Comparison of ENCODE assay signal across 9 cellular contexts in genomic region chr11:20671856-20672546, GRCh38. TPM values are rescaled to one million over a fixed set of nuclear protein-coding genes. Genes with fewer than 3 reads are reported as not detected.
DNase-seq lines count a peak whose midpoint lies in the region; ATAC-seq lines count a peak whose summit lies in the region.
"Had no signal": no experiment of that assay in that cellular context is flagged by ENCODE, and none has a peak within 500 bp of the region (broad histone marks: within the 10 kb centered on the region; RNA-seq: fewer than 3 reads in every experiment).

No MANE protein-coding gene starts in this region.

- H3K36me3 ChIP-seq in naive thymus-derived CD4-positive, alpha-beta T cell (ENCODE audit: control insufficient read depth in 2 of 3, insufficient read depth in 3 of 3, low read length in 3 of 3), result no peaks in the 10 kb centered on the region
- H3K36me3 ChIP-seq: MG63 had no signal

- DNase-seq in DMS 273 (lab: John Stamatoyannopoulos, UW; ENCODE audit: unreplicated experiment) (peak; percentile 73), NCI-H82 treated with DMSO at 0.1 percent for 48 hours (lab: John Stamatoyannopoulos, UW; ENCODE audit: unreplicated experiment) (peak; percentile 18), iPS-NIHi7 (ENCODE audit: extremely low spot score) (peak; percentile 29), AML-193 (lab: John Stamatoyannopoulos, UW) (no peak)
- no peak for DNase-seq in naive thymus-derived CD4-positive, alpha-beta T cell
- DNase-seq in stimulated activated effector memory CD8-positive, alpha-beta T cell treated with anti-CD3 and anti-CD28 coated beads, Interleukin-12 subunit alpha, Interleukin-12 subunit beta, amount 100 ng/mL, for 72 hours (ENCODE audit: low spot score in 2 of 2), result no peak
- DNase-seq: MG63 had no signal

- peaks cover 0 to 19% (median 10%) of the 10 kb centered on the region in 7 donors for H3K4me1 Mint-ChIP-seq in naive thymus-derived CD4-positive, alpha-beta T cell
- H3K4me1 Mint-ChIP-seq in stimulated activated effector memory CD8-positive, alpha-beta T cell treated with anti-CD3 and anti-CD28 coated beads, Interleukin-12 subunit alpha, Interleukin-12 subunit beta, amount 100 ng/mL, for 72 hours, result peaks cover 12% of the 10 kb centered on the region

- H3K4me3 ChIP-seq in naive thymus-derived CD4-positive, alpha-beta T cell (ENCODE audit: low read length), result no peak overlapping the region
- H3K4me3 ChIP-seq: MG63 had no signal

- no peak overlapping the region for H3K27ac ChIP-seq in naive thymus-derived CD4-positive, alpha-beta T cell (ENCODE audit: low read depth, low read length)

- peak; percentile 43 for ATAC-seq in HG02870 (IDR thresholded peaks at IDR 0.05; ENCODE audit: unreplicated experiment)
- no peak for ATAC-seq in HG02571 (IDR thresholded peaks at IDR 0.05; ENCODE audit: unreplicated experiment)
- no peak for ATAC-seq in naive thymus-derived CD4-positive, alpha-beta T cell
- ATAC-seq in stimulated activated effector memory CD8-positive, alpha-beta T cell treated with anti-CD3 and anti-CD28 coated beads, Interleukin-12 subunit alpha, Interleukin-12 subunit beta, amount 100 ng/mL, for 72 hours, result no peak

- CTCF ChIA-PET in naive thymus-derived CD4-positive, alpha-beta T cell (lab: Charles Lee), result no interaction called here

- no peaks in the 10 kb centered on the region for H3K9me3 ChIP-seq in naive thymus-derived CD4-positive, alpha-beta T cell (ENCODE audit: control insufficient read depth in 2 of 3, low read length in 3 of 3)
- H3K9me3 ChIP-seq: MG63 had no signal

- no peaks in the 10 kb centered on the region for H3K36me3 Mint-ChIP-seq in naive thymus-derived CD4-positive, alpha-beta T cell
- H3K36me3 Mint-ChIP-seq in stimulated activated effector memory CD8-positive, alpha-beta T cell treated with anti-CD3 and anti-CD28 coated beads, Interleukin-12 subunit alpha, Interleukin-12 subunit beta, amount 100 ng/mL, for 72 hours, result no peaks in the 10 kb centered on the region

- peaks cover 0 to 9% (median 0%) of the 10 kb centered on the region in 11 donors for H3K9me3 Mint-ChIP-seq in naive thymus-derived CD4-positive, alpha-beta T cell
- no peaks in the 10 kb centered on the region for H3K9me3 Mint-ChIP-seq in stimulated activated effector memory CD8-positive, alpha-beta T cell treated with anti-CD3 and anti-CD28 coated beads, Interleukin-12 subunit alpha, Interleukin-12 subunit beta, amount 100 ng/mL, for 72 hours

- H3K27me3 Mint-ChIP-seq in naive thymus-derived CD4-positive, alpha-beta T cell, result peaks cover 55 to 88% (median 75%) of the 10 kb centered on the region in 5 donors

- POLR2A ChIA-PET in naive thymus-derived CD4-positive, alpha-beta T cell (lab: Charles Lee), result no interaction called here

- intact Hi-C loops in naive thymus-derived CD4-positive, alpha-beta T cell (cut with micrococcal nuclease), result loop anchor here in 1 of 2 donors (2.0 kb wide), 1 partner anchor 23 kb away; no protein-coding TSS in a partner anchor

- peaks cover 0 to 9% of the 10 kb centered on the region in 2 donors for H3K27me3 ChIP-seq in naive thymus-derived CD4-positive, alpha-beta T cell (ENCODE audit: control insufficient read depth in 2 of 2, insufficient read depth in 2 of 2, low read length in 2 of 2)

- no peak overlapping the region for H3K27ac Mint-ChIP-seq in naive thymus-derived CD4-positive, alpha-beta T cell
- H3K27ac Mint-ChIP-seq in stimulated activated effector memory CD8-positive, alpha-beta T cell treated with anti-CD3 and anti-CD28 coated beads, Interleukin-12 subunit alpha, Interleukin-12 subunit beta, amount 100 ng/mL, for 72 hours, result no peak overlapping the region

- H3K4me3 Mint-ChIP-seq in naive thymus-derived CD4-positive, alpha-beta T cell, result no peak overlapping the region
- H3K4me3 Mint-ChIP-seq in stimulated activated effector memory CD8-positive, alpha-beta T cell treated with anti-CD3 and anti-CD28 coated beads, Interleukin-12 subunit alpha, Interleukin-12 subunit beta, amount 100 ng/mL, for 72 hours, result no peak overlapping the region

- H3K4me1 ChIP-seq in naive thymus-derived CD4-positive, alpha-beta T cell (ENCODE audit: control insufficient read depth in 2 of 2, insufficient read depth in 2 of 2, low read length in 2 of 2), result no peaks in the 10 kb centered on the region

RNA-seq across cellular contexts. Expression of gene NELL1, which starts 2.6 kb away (rescaled TPM):
- not detected for total RNA-seq in naive thymus-derived CD4-positive, alpha-beta T cell
- polyA plus RNA-seq in naive thymus-derived CD4-positive, alpha-beta T cell, result not detected

Comparison
In these comparisons a context has a peak if more than half of its experiments do, and no peak if none do; other contexts are left out.
1. DNase-seq: peak in DMS 273 (single experiment), NCI-H82 treated with DMSO at 0.1 percent for 48 hours (single experiment) and iPS-NIHi7 (single experiment); none in naive thymus-derived CD4-positive, alpha-beta T cell (0 of 9), AML-193 (0 of 2) and stimulated activated effector memory CD8-positive, alpha-beta T cell treated with anti-CD3 and anti-CD28 coated beads, Interleukin-12 subunit alpha, Interleukin-12 subunit beta, amount 100 ng/mL, for 72 hours (0 of 2).